In genomic region chr1:211742272-211742671, GRCh38 we compare ENCODE assay signal across 14 cellular contexts.
DNase-seq lines count a peak whose midpoint lies in the region; ATAC-seq and TF ChIP-seq lines count a peak whose summit lies in the region.
"Had no signal": no experiment of that assay in that cellular context is flagged by ENCODE, and none has a peak within 500 bp of the region (broad histone marks: within the 10 kb centered on the region; RNA-seq: fewer than 3 reads in every experiment).

No MANE protein-coding gene starts in this region.

- 0 out of 2 replicates have a peak overlapping the region, but pooled peaks have one; percentile 30 for H3K4me2 ChIP-seq in SK-N-SH

- no peak for TF ChIP-seq RAD21 in SK-N-SH (IDR thresholded peaks at IDR 0.05; ENCODE audit: low read length)

- H3K9ac ChIP-seq in SK-N-SH = no peak overlapping the region

- CTCF ChIA-PET in SK-N-SH (lab: Yijun Ruan, JAX) = interaction anchor here (1.4 to 2.2 kb wide), 2 partner anchors 44 to 293 kb away, joined by 5 to 11 read pairs; partner anchors contain the start of genes DTL and INTS7

- intact Hi-C loops in dorsolateral prefrontal cortex (cut with DNase I) = no loop called here
- intact Hi-C loops in stomach (cut with DNase I; ENCODE audit: low total_unique reads) = no loop called here

- H3K4me3 ChIP-seq in SK-N-SH (ENCODE audit: low read depth in 2 of 2, low read length in 1 of 2) (no peak overlapping the region), dorsolateral prefrontal cortex (no peak overlapping the region), upper lobe of left lung (no peak overlapping the region), stomach (no peak overlapping the region)
- H3K4me3 ChIP-seq: SK-N-MC had no signal

- ATAC-seq in SK-N-SH treated with all-trans-retinoic acid at 6 μM for 48 hours (no peak), upper lobe of left lung (ENCODE audit: low FRiP score in 2 of 2) (no peak)

- H3K4me1 ChIP-seq in SK-N-SH (ENCODE audit: control insufficient read depth in 1 of 2, insufficient read depth in 2 of 2, low read depth in 1 of 2, low read length in 1 of 2) (peaks cover 1 to 10% of the 10 kb centered on the region in 2 experiments; a peak in 3 of 4 replicates), upper lobe of left lung (no peaks in the 10 kb centered on the region), stomach (peaks cover 0 to 14% (median 0%) of the 10 kb centered on the region in 4 donors)

- no peaks in the 10 kb centered on the region for H3K79me2 ChIP-seq in SK-N-SH (ENCODE audit: insufficient read depth)

- H3K36me3 ChIP-seq in SK-N-SH (replicated peaks in 1 of 2; ENCODE audit: control insufficient read depth in 1 of 2, insufficient read depth in 2 of 2, low read length in 1 of 2) (peaks cover 0 to 9% of the 10 kb centered on the region in 2 experiments), upper lobe of left lung (peaks cover 0 to 6% (median 0%) of the 10 kb centered on the region in 4 donors), stomach (peaks cover 0 to 14% (median 6%) of the 10 kb centered on the region in 4 donors)

- WGBS in SK-N-SH (ENCODE audit: low lambda C conversion rate) = 100% methylated on average over 1 of the region's 1 CpG
- WGBS in upper lobe of left lung, 2 donors = 95% methylated on average over 1 of the region's 1 CpG; no CpG with 5 or more reads in 1 of the 2 donors
- 95 to 100% (median 98%) methylated on average over 1 of the region's 1 CpG for WGBS in stomach, 5 donors

- peaks cover 17% of the 10 kb centered on the region for H3F3A ChIP-seq in SK-N-SH (replicated peaks; ENCODE audit: insufficient read depth)

- H4K20me1 ChIP-seq in SK-N-SH (ENCODE audit: insufficient read depth) = no peaks in the 10 kb centered on the region

- H3K27ac ChIP-seq in SK-N-SH (ENCODE audit: low read depth in 2 of 2, low read length in 1 of 2) = peak overlapping the region in 1 of 2 experiments; percentile 29; a peak in 1 of 4 replicates
- H3K27ac ChIP-seq in dorsolateral prefrontal cortex = peak overlapping the region; percentile 1 to 100 (median 97)
- no peak overlapping the region for H3K27ac ChIP-seq in upper lobe of left lung
- H3K27ac ChIP-seq in stomach = no peak overlapping the region
- H3K27ac ChIP-seq: SK-N-MC had no signal

- no peak overlapping the region for H2AFZ ChIP-seq in SK-N-SH (ENCODE audit: low read depth)

- H3K9me2 ChIP-seq in SK-N-SH = no peaks in the 10 kb centered on the region

- no peak for TF ChIP-seq POLR2A in upper lobe of left lung (IDR thresholded peaks at IDR 0.05)
- no peak for TF ChIP-seq POLR2A in stomach (IDR thresholded peaks at IDR 0.05)

- no peaks in the 10 kb centered on the region for H3K9me3 ChIP-seq in SK-N-SH
- no peaks in the 10 kb centered on the region for H3K9me3 ChIP-seq in upper lobe of left lung
- H3K9me3 ChIP-seq in stomach = no peaks in the 10 kb centered on the region

- no peak for TF ChIP-seq CTCF in SK-N-SH (IDR thresholded peaks at IDR 0.05)
- no peak for TF ChIP-seq CTCF in dorsolateral prefrontal cortex (IDR thresholded peaks at IDR 0.05 in 54 of 56, conservative IDR thresholded peaks at IDR 0.05 in 2 of 56; ENCODE audit: low read depth in 1 of 56, partially characterized antibody in 56 of 56)
- no peak for TF ChIP-seq CTCF in upper lobe of left lung (IDR thresholded peaks at IDR 0.05)
- no peak for TF ChIP-seq CTCF in stomach (IDR thresholded peaks at IDR 0.05)

- DNase-seq in SK-N-SH (no peak), dorsolateral prefrontal cortex (no peak), pons (ENCODE audit: low spot score) (peak; percentile 93), HCEC 1CT (no peak), upper lobe of left lung (no peak), stomach (no peak)
- DNase-seq: Karpas-422, MV-4-11, NCI-H1694, NCI-H2081 treated with DMSO at 0.1 percent for 48 hours, NCI-H524 treated with DMSO at 0.1 percent for 48 hours, Right ventricle myocardium superior had no signal

- TF ChIP-seq EP300 in SK-N-SH (IDR thresholded peaks at IDR 0.05; ENCODE audit: borderline replicate concordance in 1 of 2, low read depth in 1 of 2, low read length in 1 of 2) (no peak), upper lobe of left lung (IDR thresholded peaks at IDR 0.05) (no peak), stomach (IDR thresholded peaks at IDR 0.05) (no peak)

- POLR2A ChIA-PET in SK-N-SH (lab: Yijun Ruan, JAX) = no interaction called here

- H3K27me3 ChIP-seq in SK-N-SH (ENCODE audit: insufficient read depth) (no peaks in the 10 kb centered on the region), dorsolateral prefrontal cortex (no peaks in the 10 kb centered on the region), upper lobe of left lung (no peaks in the 10 kb centered on the region), stomach (no peaks in the 10 kb centered on the region)

TF ChIP-seq in SK-N-SH, 30 proteins besides CTCF, POLR2A, EP300 and RAD21 (continues in another document):
- TF ChIP-seq RFX5 (IDR thresholded peaks at IDR 0.05; ENCODE audit: low read length) (no peak), GATA2 (CRISPR knock-in tag; IDR thresholded peaks at IDR 0.05) (no peak), TEAD4 (IDR thresholded peaks at IDR 0.05; ENCODE audit: borderline replicate concordance, insufficient read depth) (no peak), EZH2phosphoT487 (IDR thresholded peaks at IDR 0.05; ENCODE audit: borderline replicate concordance, low read depth) (no peak), FOXJ3 (CRISPR knock-in tag; IDR thresholded peaks at IDR 0.05) (no peak), JUND (IDR thresholded peaks at IDR 0.05) (no peak), ZBTB33 (IDR thresholded peaks at IDR 0.05; ENCODE audit: borderline replicate concordance, low read depth) (no peak), POLR2AphosphoS5 (IDR thresholded peaks at IDR 0.05; ENCODE audit: low read depth, low read length) (no peak), USF2 (IDR thresholded peaks at IDR 0.05; ENCODE audit: borderline replicate concordance, low read depth, low read length) (no peak), GABPA (IDR thresholded peaks at IDR 0.05; ENCODE audit: low read depth) (no peak), FOSL2 (IDR thresholded peaks at IDR 0.05; ENCODE audit: borderline replicate concordance, low read depth) (no peak)

TF ChIP-seq in SK-N-SH treated with all-trans-retinoic acid at 6 μM for 48 hours, 23 proteins besides CTCF, POLR2A, EP300 and RAD21:
- no peak for TF ChIP-seq ZNF70 (CRISPR knock-in tag; IDR thresholded peaks at IDR 0.05)
- TF ChIP-seq ZFP3 (CRISPR knock-in tag; IDR thresholded peaks at IDR 0.05) = no peak
- no peak for TF ChIP-seq ZC3H10 (CRISPR knock-in tag; IDR thresholded peaks at IDR 0.05)
- TF ChIP-seq PATZ1 (CRISPR knock-in tag; IDR thresholded peaks at IDR 0.05; ENCODE audit: borderline replicate concordance) = no peak
- no peak for TF ChIP-seq CSDC2 (CRISPR knock-in tag; IDR thresholded peaks at IDR 0.05)
- TF ChIP-seq CSRNP3 (CRISPR knock-in tag; IDR thresholded peaks at IDR 0.05) = no peak
- TF ChIP-seq GLIS3 (CRISPR knock-in tag; IDR thresholded peaks at IDR 0.05) = no peak
- TF ChIP-seq RARB (CRISPR knock-in tag; IDR thresholded peaks at IDR 0.05) = no peak
- no peak for TF ChIP-seq PPARA (CRISPR knock-in tag; IDR thresholded peaks at IDR 0.05; ENCODE audit: borderline replicate concordance)
- no peak for TF ChIP-seq ZNF8 (CRISPR knock-in tag; IDR thresholded peaks at IDR 0.05)
- no peak for TF ChIP-seq OSR1 (CRISPR knock-in tag; IDR thresholded peaks at IDR 0.05)
- TF ChIP-seq TCF4 (CRISPR knock-in tag; IDR thresholded peaks at IDR 0.05; ENCODE audit: borderline replicate concordance) = no peak
- TF ChIP-seq ISL1 (CRISPR knock-in tag; IDR thresholded peaks at IDR 0.05) = no peak
- no peak for TF ChIP-seq BACH2 (CRISPR knock-in tag; IDR thresholded peaks at IDR 0.05; ENCODE audit: borderline replicate concordance)
TF ChIP-seq in SK-N-SH treated with all-trans-retinoic acid at 6 μM for 48 hours: peak in this region for 0.

Comparison
In these comparisons a context has a peak if more than half of its experiments do, and no peak if none do; other contexts are left out.
1. H3K27ac ChIP-seq: peak in dorsolateral prefrontal cortex (59 of 59); none in upper lobe of left lung (0 of 4) and stomach (0 of 5).